8 cellular contexts compared by ENCODE assay signal in the genomic region with DNA sequence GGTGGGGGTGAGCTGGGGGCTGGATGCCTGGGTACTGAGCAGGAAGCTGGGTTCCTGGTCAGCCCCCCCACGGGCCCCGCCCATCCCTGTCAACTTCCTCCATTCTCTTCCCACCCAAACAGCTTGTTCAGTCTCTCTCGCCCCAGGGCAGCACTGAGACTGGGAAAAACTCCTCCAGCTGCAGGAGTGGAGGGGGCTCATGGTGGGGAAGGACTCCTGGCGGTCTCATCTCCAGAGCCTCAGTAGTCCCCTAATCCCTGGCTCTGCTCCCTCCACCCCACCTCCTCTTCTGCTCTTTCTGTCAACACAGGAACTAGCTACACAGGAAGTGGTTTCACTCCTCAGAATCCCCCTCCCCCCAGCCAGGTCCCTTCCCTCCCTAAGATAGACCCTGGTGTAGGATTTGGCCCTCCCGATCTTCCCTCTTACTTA. TPM values are rescaled to one million over a fixed set of nuclear protein-coding genes. Genes with fewer than 3 reads are reported as not detected.
A peak's percentile ranks its signal among the peaks of the same experiment; 100 is the strongest.
DNase-seq lines count a peak whose midpoint lies in the region; ATAC-seq and TF ChIP-seq lines count a peak whose summit lies in the region.

A gene with protein sequence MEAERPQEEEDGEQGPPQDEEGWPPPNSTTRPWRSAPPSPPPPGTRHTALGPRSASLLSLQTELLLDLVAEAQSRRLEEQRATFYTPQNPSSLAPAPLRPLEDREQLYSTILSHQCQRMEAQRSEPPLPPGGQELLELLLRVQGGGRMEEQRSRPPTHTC (minus strand): TSS at position 36 of the 432 bp plus-strand sequence. CDS start 130 bp downstream, outside the sequence.

- H2AFZ ChIP-seq in fibroblast of lung (ENCODE audit: low read length) = peak within 1 kb of the TSS; percentile 84

- H3K27me3 ChIP-seq in fibroblast of lung (ENCODE audit: control insufficient read depth, insufficient read depth, low read length) (no peaks in the 10 kb centered on the region), ovary (no peaks in the 10 kb centered on the region), BE2C (no peaks in the 10 kb centered on the region)

- WGBS in ovary, 3 donors = 44 to 49% (median 44%) methylated on average over 5 of the region's 5 CpGs

- H3K27ac ChIP-seq in fibroblast of lung (ENCODE audit: insufficient read depth, low read length) (peak within 1 kb of the TSS; percentile 44), ovary (no peak within 1 kb of the TSS)

- ATAC-seq in GM21390 (IDR thresholded peaks at IDR 0.05; ENCODE audit: unreplicated experiment) = no peak

- H3K79me2 ChIP-seq in fibroblast of lung (ENCODE audit: control insufficient read depth, insufficient read depth, low read length) = peaks cover 17% of the 10 kb centered on the region

- intact Hi-C loops in ovary (cut with DNase I) = loop anchor here in 1 of 4 donors (10.0 kb wide), 1 partner anchor 782 kb away; no protein-coding TSS in a partner anchor

- H3K4me3 ChIP-seq in NB4 (ENCODE audit: low read depth, low read length) (peak within 1 kb of the TSS; percentile 65), fibroblast of lung (replicated peaks in 1 of 4; ENCODE audit: control extremely low read depth in 1 of 4, insufficient read depth in 1 of 4, low read depth in 3 of 4, low read length in 4 of 4) (no peak within 1 kb of the TSS), ovary (no peak within 1 kb of the TSS), BE2C (ENCODE audit: low read depth, low read length) (no peak within 1 kb of the TSS)

- H3K4me1 ChIP-seq in fibroblast of lung (ENCODE audit: control insufficient read depth, extremely low read depth, insufficient read depth, low read length) (peaks cover 17% of the 10 kb centered on the region), ovary (ENCODE audit: insufficient read depth) (peaks cover 8% of the 10 kb centered on the region), BE2C (peaks cover 2% of the 10 kb centered on the region; the same call in 1 of the 2 replicates)

- peak within 1 kb of the TSS; percentile 55 for H3K4me2 ChIP-seq in fibroblast of lung (ENCODE audit: extremely low read depth, insufficient read depth, low read length)

- no peaks in the 10 kb centered on the region for H3K9me3 ChIP-seq in fibroblast of lung (ENCODE audit: control insufficient read depth, insufficient read depth, low read depth, low read length)
- H3K9me3 ChIP-seq in ovary = no peaks in the 10 kb centered on the region
- H3K9me3 ChIP-seq in BE2C = no peaks in the 10 kb centered on the region

- TF ChIP-seq EP300 in ovary (IDR thresholded peaks at IDR 0.05) = no peak

- TF ChIP-seq POLR2A in NB4 (IDR thresholded peaks at IDR 0.05; ENCODE audit: extremely low read depth, insufficient read length) (peak; percentile 59), ovary (IDR thresholded peaks at IDR 0.05) (no peak)

- no peaks in the 10 kb centered on the region for H4K20me1 ChIP-seq in fibroblast of lung (ENCODE audit: control insufficient read depth, extremely low read depth, insufficient read depth, low read length)

- peaks cover 2% of the 10 kb centered on the region for H3K36me3 ChIP-seq in fibroblast of lung (ENCODE audit: control insufficient read depth, insufficient read depth, low read length)
- H3K36me3 ChIP-seq in ovary = no peaks in the 10 kb centered on the region
- H3K36me3 ChIP-seq in BE2C = peaks cover 4% of the 10 kb centered on the region

- DNase-seq in DMS153 treated with DMSO at 0.1 percent for 48 hours (lab: John Stamatoyannopoulos, UW; ENCODE audit: unreplicated experiment) = peak; percentile 27
- peak; percentile 91 for DNase-seq in NB4 (ENCODE audit: low read depth)
- peak; percentile 55 for DNase-seq in activated CD8-positive, alpha-beta memory T cell treated with anti-CD3 and anti-CD28 coated beads, Interleukin-2, amount 50 U/mL, for 4 hours
- DNase-seq in fibroblast of lung (ENCODE audit: low read depth in 2 of 2) = peak; percentile 25 to 37
- DNase-seq in ovary = peak in 3 of 5 donors; percentile 52 to 61 (median 60)
- DNase-seq in dedifferentiated amniotic fluid mesenchymal stem cell (ENCODE audit: extremely low spot score) = no peak
- no peak for DNase-seq in BE2C

- TF ChIP-seq CTCF in NB4 (IDR thresholded peaks at IDR 0.05; ENCODE audit: low read depth, low read length) (no peak), fibroblast of lung (conservative IDR thresholded peaks at IDR 0.05 in 1 of 2, IDR thresholded peaks at IDR 0.05 in 1 of 2; ENCODE audit: low read depth in 1 of 2, low read length in 2 of 2) (no peak), ovary (IDR thresholded peaks at IDR 0.05) (no peak), BE2C (IDR thresholded peaks at IDR 0.05; ENCODE audit: low read depth, low read length) (no peak)

- peak within 1 kb of the TSS; percentile 40 for H3K9ac ChIP-seq in fibroblast of lung (ENCODE audit: insufficient read depth, low read length)

RNA-seq across cellular contexts. Expression of the gene that starts here (rescaled TPM):
- total RNA-seq in fibroblast of lung (1.3 and 2.3 TPM in 2 replicates), ovary (1 to 10 TPM; 3.1 to 8.4 (median 4.7) TPM)
- polyA plus RNA-seq in fibroblast of lung (3.9 and 7.0 TPM in 2 replicates), ovary (1 to 10 TPM; 5.4 to 8.7 TPM)
- 6.5 and 13.6 TPM in 2 replicates for polyA plus RNA-seq in fibroblast of lung (2012)
- 3.8 and 11.9 TPM in 2 replicates for polyA minus RNA-seq in fibroblast of lung (ENCODE audit: low replicate concordance)
- 7.5 TPM for polyA plus RNA-seq in BE2C (2012; ENCODE audit: insufficient read depth, insufficient read length, low read depth)

Comparison
In these comparisons a context has a peak if more than half of its experiments do, and no peak if none do; other contexts are left out.
1. DNase-seq: peak in DMS153 treated with DMSO at 0.1 percent for 48 hours (single experiment), NB4 (single experiment), activated CD8-positive, alpha-beta memory T cell treated with anti-CD3 and anti-CD28 coated beads, Interleukin-2, amount 50 U/mL, for 4 hours (single experiment), fibroblast of lung (2 of 2) and ovary (3 of 5); none in dedifferentiated amniotic fluid mesenchymal stem cell (single experiment) and BE2C (single experiment).